ENCODE assay signal across 16 cellular contexts in genomic region chr13:36142735-36143134, GRCh38. TPM values are rescaled to one million over a fixed set of nuclear protein-coding genes. Genes with fewer than 3 reads are reported as not detected.
DNase-seq lines count a peak whose midpoint lies in the region; ATAC-seq, FAIRE-seq and TF ChIP-seq lines count a peak whose summit lies in the region.
"Had no signal": no experiment of that assay in that cellular context is flagged by ENCODE, and none has a peak within 500 bp of the region (broad histone marks: within the 10 kb centered on the region; RNA-seq: fewer than 3 reads in every experiment).

No MANE protein-coding gene starts in this region.

- H2BK12ac ChIP-seq in H1 (ENCODE audit: low read depth, low read length) = no peak overlapping the region

- no peaks in the 10 kb centered on the region for H3K27me3 Mint-ChIP-seq in GM23338 (ENCODE audit: insufficient read depth, low read depth, poor library complexity)
- H3K27me3 Mint-ChIP-seq: CD4-positive, CD25-positive, alpha-beta regulatory T cell; IgD-negative memory B cell had no signal

- no peaks in the 10 kb centered on the region for H3K9me2 ChIP-seq in GM23338 (ENCODE audit: insufficient read depth)

- H2BK15ac ChIP-seq in H1 (ENCODE audit: low read length) = no peak overlapping the region

- H3K4me2 ChIP-seq in GM23338 = no peak overlapping the region
- H3K4me2 ChIP-seq in H1 (ENCODE audit: insufficient read depth in 1 of 2, low read depth in 2 of 2, low read length in 2 of 2) = no peak overlapping the region; a peak in 1 of 4 replicates
- H3K4me2 ChIP-seq: BLaER1 treated with 17β-estradiol and CSF1 and Interleukin-3, amounts not matched to agents 10 nM and 100 nM had no signal

- no peaks in the 10 kb centered on the region for H3K79me1 ChIP-seq in H1 (ENCODE audit: low read depth, low read length)

- ATAC-seq in GM23338 = peak; percentile 78
- ATAC-seq in HG03095 (IDR thresholded peaks at IDR 0.05; ENCODE audit: unreplicated experiment) = no peak
- ATAC-seq: GM12878 had no signal

- no peak overlapping the region for H2BK5ac ChIP-seq in H1 (ENCODE audit: low read depth, low read length)

- no peak for TF ChIP-seq EP300 in H1 (IDR thresholded peaks at IDR 0.05; ENCODE audit: borderline replicate concordance in 1 of 2, low read depth in 2 of 2, low read length in 2 of 2)

- no peak overlapping the region for H3K56ac ChIP-seq in H1 (replicated peaks; ENCODE audit: insufficient read length, low read depth, low read length)

- no peak overlapping the region for H3K4me3 Mint-ChIP-seq in GM23338
- H3K4me3 Mint-ChIP-seq: CD4-positive, CD25-positive, alpha-beta regulatory T cell; IgD-negative memory B cell had no signal

- H3K36me3 ChIP-seq in GM23338 (ENCODE audit: insufficient read depth) = no peaks in the 10 kb centered on the region
- H3K36me3 ChIP-seq in H1 (ENCODE audit: control insufficient read depth in 2 of 4, insufficient read depth in 4 of 4, low read length in 3 of 4) = no peaks in the 10 kb centered on the region
- H3K36me3 ChIP-seq: BLaER1 treated with 17β-estradiol and CSF1 and Interleukin-3, amounts not matched to agents 10 nM and 100 nM had no signal

- no peaks in the 10 kb centered on the region for H3K23me2 ChIP-seq in H1 (ENCODE audit: low read depth, low read length)

- no peak for TF ChIP-seq RAD21 in H1 (IDR thresholded peaks at IDR 0.05 in 1 of 2, conservative IDR thresholded peaks at IDR 0.05 in 1 of 2; ENCODE audit: low read depth in 2 of 2, low read length in 2 of 2)

- POLR2A ChIA-PET in H1 (lab: Charles Lee; ENCODE audit: partially characterized antibody) = interaction anchor here (1.7 kb wide), 1 partner anchor 12 kb away, joined by 4 read pairs; no protein-coding TSS in a partner anchor

- no peak overlapping the region for H3K23ac ChIP-seq in H1 (ENCODE audit: insufficient read length)

- peaks cover 12% of the 10 kb centered on the region; the same call in 2 of the 3 replicates for H3K9me3 Mint-ChIP-seq in GM23338

- no peaks in the 10 kb centered on the region for H3F3A ChIP-seq in GM23338 (replicated peaks; ENCODE audit: low read depth)

- H3K4me1 ChIP-seq in GM23338 (ENCODE audit: insufficient read depth) (no peaks in the 10 kb centered on the region), H1 (replicated peaks in 1 of 4; ENCODE audit: control insufficient read depth in 3 of 4, insufficient read depth in 4 of 4, low read length in 3 of 4) (peaks cover 0 to 4% (median 0%) of the 10 kb centered on the region in 4 experiments; a peak in 1 of 7 replicates)
- H3K4me1 ChIP-seq: BLaER1 treated with 17β-estradiol and CSF1 and Interleukin-3, amounts not matched to agents 10 nM and 100 nM had no signal

- no peak overlapping the region for H3K18ac ChIP-seq in H1 (ENCODE audit: extremely low read depth, low read length)

- H3K4ac ChIP-seq in H1 (replicated peaks; ENCODE audit: insufficient read length, low read depth, low read length) = no peak overlapping the region

- H3K27ac ChIP-seq in GM23338 (ENCODE audit: low read depth) (no peak overlapping the region), H1 (ENCODE audit: low read depth, low read length) (no peak overlapping the region)
- H3K27ac ChIP-seq: BLaER1 treated with 17β-estradiol and CSF1 and Interleukin-3, amounts not matched to agents 10 nM and 100 nM had no signal

- no peak overlapping the region for H2AK5ac ChIP-seq in H1 (ENCODE audit: low read depth, low read length)

- no peaks in the 10 kb centered on the region for H3K9me3 ChIP-seq in H1 (ENCODE audit: insufficient read depth in 2 of 2, low read depth in 1 of 2, low read length in 1 of 2)

- peaks cover 4% of the 10 kb centered on the region; the same call in 2 of the 3 replicates for H3K4me1 Mint-ChIP-seq in GM23338
- H3K4me1 Mint-ChIP-seq: CD4-positive, CD25-positive, alpha-beta regulatory T cell; IgD-negative memory B cell had no signal

- H4K20me1 ChIP-seq in GM23338 (replicated peaks; ENCODE audit: insufficient read depth) (no peaks in the 10 kb centered on the region), H1 (replicated peaks in 1 of 2; ENCODE audit: control insufficient read depth in 1 of 2, insufficient read depth in 2 of 2, low read length in 2 of 2) (no peaks in the 10 kb centered on the region)
- H4K20me1 ChIP-seq: BLaER1 treated with 17β-estradiol and CSF1 and Interleukin-3, amounts not matched to agents 10 nM and 100 nM had no signal

- no peak overlapping the region for H2AFZ ChIP-seq in GM23338
- H2AFZ ChIP-seq in H1 (ENCODE audit: low read length) = no peak overlapping the region

- no peak overlapping the region for H3K9ac ChIP-seq in H1 (replicated peaks in 1 of 4; ENCODE audit: extremely low read depth in 1 of 4, low read depth in 3 of 4, low read length in 3 of 4)
- H3K9ac ChIP-seq: BLaER1 treated with 17β-estradiol and CSF1 and Interleukin-3, amounts not matched to agents 10 nM and 100 nM had no signal

- H3K4me3 ChIP-seq in GM23338 (no peak overlapping the region), H1 (ENCODE audit: extremely low read depth in 1 of 4, insufficient read depth in 2 of 4, low read depth in 3 of 4, low read length in 4 of 4) (no peak overlapping the region)
- H3K4me3 ChIP-seq: BLaER1 treated with 17β-estradiol and CSF1 and Interleukin-3, amounts not matched to agents 10 nM and 100 nM; GM12878 had no signal

- no peaks in the 10 kb centered on the region for H3K27me3 ChIP-seq in GM23338 (ENCODE audit: insufficient read depth)
- H3K27me3 ChIP-seq in H1 (replicated peaks in 1 of 4; ENCODE audit: control insufficient read depth in 3 of 4, extremely low read depth in 1 of 4, insufficient read depth in 3 of 4, low read length in 3 of 4) = no peaks in the 10 kb centered on the region
- H3K27me3 ChIP-seq: BLaER1 treated with 17β-estradiol and CSF1 and Interleukin-3, amounts not matched to agents 10 nM and 100 nM had no signal

- TF ChIP-seq CTCF in GM23338 (conservative IDR thresholded peaks at IDR 0.05; ENCODE audit: low read depth in 2 of 2) = no peak
- TF ChIP-seq CTCF in H1 (IDR thresholded peaks at IDR 0.05; ENCODE audit: control extremely low read depth in 1 of 3, insufficient read depth in 1 of 3, low read depth in 1 of 3, low read length in 3 of 3) = no peak

- CTCF ChIA-PET in H1 (lab: Charles Lee; ENCODE audit: partially characterized antibody) = no interaction called here

- no peak overlapping the region for H3K27ac Mint-ChIP-seq in GM23338
- H3K27ac Mint-ChIP-seq: CD4-positive, CD25-positive, alpha-beta regulatory T cell; IgD-negative memory B cell had no signal

- no peak overlapping the region for H3K14ac ChIP-seq in H1 (ENCODE audit: insufficient read length)

- H2BK120ac ChIP-seq in H1 (replicated peaks; ENCODE audit: low read depth, low read length) = no peak overlapping the region

- H4K5ac ChIP-seq in H1 (ENCODE audit: insufficient read length, low read depth, low read length) = no peak overlapping the region

- no peaks in the 10 kb centered on the region for H3K79me2 ChIP-seq in GM23338 (replicated peaks; ENCODE audit: insufficient read depth)
- H3K79me2 ChIP-seq in H1 (ENCODE audit: control insufficient read depth in 1 of 2, insufficient read depth in 2 of 2, low read length in 2 of 2) = no peaks in the 10 kb centered on the region

- no peak overlapping the region for H2BK20ac ChIP-seq in H1 (ENCODE audit: low read length)

- peaks cover 3% of the 10 kb centered on the region; the same call in 2 of the 3 replicates for H3K36me3 Mint-ChIP-seq in GM23338 (ENCODE audit: low read depth)
- H3K36me3 Mint-ChIP-seq: CD4-positive, CD25-positive, alpha-beta regulatory T cell; IgD-negative memory B cell had no signal

- H4K8ac ChIP-seq in H1 (ENCODE audit: extremely low read depth, insufficient read depth, low read length) = no peak overlapping the region

- peak; percentile 78 for FAIRE-seq in H1 (lab: Jason Lieb, UNC)
- FAIRE-seq: GM12878, GM18507 had no signal

- no peak for TF ChIP-seq POLR2A in H1 (IDR thresholded peaks at IDR 0.05; ENCODE audit: control extremely low read depth in 1 of 2, low read depth in 2 of 2, low read length in 2 of 2)

- H4K91ac ChIP-seq in H1 (replicated peaks; ENCODE audit: insufficient read length, low read length) = no peak overlapping the region

- peak; percentile 34 for DNase-seq in COLO668 (lab: John Stamatoyannopoulos, UW; ENCODE audit: unreplicated experiment)
- peak; percentile 14 for DNase-seq in GM23338 (ENCODE audit: low spot score)
- peak; percentile 82 for DNase-seq in NCI-H69 (lab: John Stamatoyannopoulos, UW)
- DNase-seq in H1 (ENCODE audit: low read depth in 1 of 2, low spot score in 2 of 2) = no peak
- no peak for DNase-seq in ecto neural progenitor cell (ENCODE audit: low spot score)
- no peak for DNase-seq in NCI-H1105 (lab: John Stamatoyannopoulos, UW)
- DNase-seq: 8988T; CD4-positive, CD25-positive, alpha-beta regulatory T cell; H7 had no signal

TF ChIP-seq in GM23338, 12 proteins besides CTCF, POLR2A, EP300 and RAD21 (continues in another document):
- TF ChIP-seq STAT1 (IDR thresholded peaks at IDR 0.05; ENCODE audit: unreplicated experiment) = no peak

TF ChIP-seq in H1, 55 proteins besides CTCF, POLR2A, EP300 and RAD21:
- TF ChIP-seq, protein P1, sequence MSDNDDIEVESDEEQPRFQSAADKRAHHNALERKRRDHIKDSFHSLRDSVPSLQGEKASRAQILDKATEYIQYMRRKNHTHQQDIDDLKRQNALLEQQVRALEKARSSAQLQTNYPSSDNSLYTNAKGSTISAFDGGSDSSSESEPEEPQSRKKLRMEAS (IDR thresholded peaks at IDR 0.05) = peak; percentile 57
- TF ChIP-seq POU5F1 (IDR thresholded peaks at IDR 0.05; ENCODE audit: low read depth, low read length) (no peak), HDAC2 (IDR thresholded peaks at IDR 0.05; ENCODE audit: borderline replicate concordance in 1 of 2, low read depth in 2 of 2, low read length in 2 of 2) (no peak), TAF7 (optimal IDR thresholded peaks at IDR 0.05; ENCODE audit: borderline replicate concordance, low read depth, low read length) (no peak)
- TF ChIP-seq, protein P2, sequence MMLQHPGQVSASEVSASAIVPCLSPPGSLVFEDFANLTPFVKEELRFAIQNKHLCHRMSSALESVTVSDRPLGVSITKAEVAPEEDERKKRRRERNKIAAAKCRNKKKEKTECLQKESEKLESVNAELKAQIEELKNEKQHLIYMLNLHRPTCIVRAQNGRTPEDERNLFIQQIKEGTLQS (IDR thresholded peaks at IDR 0.05; ENCODE audit: insufficient read depth, low read depth, low read length) = no peak

RNA-seq across cellular contexts. Expression of gene DCLK1, which starts 11.6 kb away (rescaled TPM):
- 57.7 and 62.8 TPM in 2 replicates for total RNA-seq in GM23338 (2014; rRNA removed; shearing (Covaris generic))
- polyA plus RNA-seq in GM23338 (2016; fragmentation: Nextera tagmentation; extraction: Ambion mirVana) (12.2 and 13.1 TPM in 2 replicates), H1 (2011; rRNA removed) (16.6 and 22.8 TPM in 2 replicates)
- total RNA-seq in H1 (2021; fragmentation: NEBNext Ultra II Directional; extraction: Animal tissue kit (Norgen Biotek cat#: 25700)) = 38.7 and 41.0 TPM in 2 replicates
- polyA plus RNA-seq in H1 (2011; cell fraction: cytosol; rRNA removed) = 25.4 TPM
- polyA plus RNA-seq in H1 (2011; cell fraction: nucleus; rRNA removed) = 18.8 TPM
- 21.8 to 29.0 TPM (median 24.8 TPM) in 4 replicates for polyA plus RNA-seq in H1 (2012, experiment 1 of 2)
- 2.4 TPM for polyA plus RNA-seq in H1 (2012, experiment 2 of 2)
- 22.6 TPM for polyA plus RNA-seq in H1 (2013, experiment 1 of 2)
- polyA plus RNA-seq in H1 (2013, experiment 2 of 2) = 21.6 TPM
- 42.0 and 54.1 TPM in 2 replicates for polyA minus RNA-seq in H1 (2011; rRNA and poly(A)+ RNA removed)
- 21.0 TPM for polyA minus RNA-seq in H1 (2011; cell fraction: cytosol; rRNA and poly(A)+ RNA removed)
- 53.3 TPM for polyA minus RNA-seq in H1 (2011; cell fraction: nucleus; rRNA and poly(A)+ RNA removed)
- total RNA-seq: CD4-positive, CD25-positive, alpha-beta regulatory T cell; G401; GM12878; HT-29 had no signal
- polyA plus RNA-seq: CD4-positive, CD25-positive, alpha-beta regulatory T cell; GM12878; IgD-negative memory B cell had no signal

Comparison
In these comparisons a context has a peak if more than half of its experiments do, and no peak if none do; other contexts are left out.
1. DNase-seq: peak in COLO668 (single experiment), GM23338 (single experiment) and NCI-H69 (single experiment); none in H1 (0 of 2), ecto neural progenitor cell (single experiment) and NCI-H1105 (single experiment).